Comparison of ENCODE assay signal across 8 cellular contexts in the genomic region with DNA sequence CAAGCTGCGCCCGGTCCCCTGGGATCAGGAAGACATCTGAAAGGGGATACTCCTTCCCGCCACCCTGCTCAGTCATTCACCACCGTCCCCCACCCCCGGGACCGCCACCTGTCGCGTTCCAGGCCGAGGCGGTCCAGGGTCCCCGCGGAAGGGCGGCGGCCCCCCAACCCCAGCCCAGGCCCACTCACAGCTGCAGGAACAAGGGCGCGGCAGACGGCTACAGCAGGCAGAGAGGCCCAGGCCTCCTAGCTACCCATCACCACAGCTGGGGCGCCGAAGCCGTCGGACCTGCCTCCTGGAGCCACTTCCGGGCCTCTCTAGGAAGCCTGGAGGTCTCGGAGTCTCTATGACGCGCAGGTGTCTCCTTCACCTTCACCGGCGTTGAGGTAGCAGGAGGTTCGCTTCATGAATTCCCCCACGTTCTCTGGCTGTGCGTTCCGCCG.
DNase-seq lines count a peak whose midpoint lies in the region; ATAC-seq lines count a peak whose summit lies in the region.

SDR42E1 (minus strand) TSS at position 272 of the 443 bp plus-strand sequence. CDS start 10,612 bp downstream, outside the sequence.

- H3K27me3 ChIP-seq in mucosa of rectum (ENCODE audit: control insufficient read depth in 2 of 2, insufficient read depth in 2 of 2, low read length in 2 of 2) (no peaks in the 10 kb centered on the region), stomach smooth muscle (ENCODE audit: control insufficient read depth in 1 of 2, insufficient read depth in 2 of 2, low read length in 2 of 2) (peaks cover 0 to 4% of the 10 kb centered on the region in 2 donors)

- H3K4me3 ChIP-seq in mucosa of rectum (ENCODE audit: low read length in 2 of 2): peak within 1 kb of the TSS; percentile 69 to 76
- H3K4me3 ChIP-seq in stomach smooth muscle (ENCODE audit: low read length in 2 of 2): peak within 1 kb of the TSS; percentile 79 to 89

- H3K9ac ChIP-seq in mucosa of rectum (ENCODE audit: low read depth in 1 of 2, low read length in 2 of 2) (peak within 1 kb of the TSS; percentile 25 to 27), stomach smooth muscle (ENCODE audit: low read length in 2 of 2) (peak within 1 kb of the TSS; percentile 51 to 56)

- H3K27ac ChIP-seq in mucosa of rectum (ENCODE audit: low read depth in 2 of 2, low read length in 2 of 2): no peak within 1 kb of the TSS
- no peak within 1 kb of the TSS for H3K27ac ChIP-seq in stomach smooth muscle (ENCODE audit: low read length)

- H3K36me3 ChIP-seq in mucosa of rectum (ENCODE audit: control insufficient read depth in 2 of 2, insufficient read depth in 2 of 2, low read length in 2 of 2) (peaks cover 0 to 5% of the 10 kb centered on the region in 2 donors), stomach smooth muscle (ENCODE audit: control insufficient read depth in 2 of 2, insufficient read depth in 2 of 2, low read length in 2 of 2) (no peaks in the 10 kb centered on the region)

- H3K9me3 ChIP-seq in mucosa of rectum (ENCODE audit: control insufficient read depth in 2 of 2, low read length in 2 of 2): peaks cover 0 to 8% of the 10 kb centered on the region in 2 donors
- H3K9me3 ChIP-seq in stomach smooth muscle (ENCODE audit: control insufficient read depth in 2 of 2, low read length in 2 of 2): peaks cover 0 to 8% of the 10 kb centered on the region in 2 donors

- no peaks in the 10 kb centered on the region for H3K4me1 ChIP-seq in mucosa of rectum (ENCODE audit: control insufficient read depth in 2 of 2, insufficient read depth in 2 of 2, low read length in 2 of 2)
- no peaks in the 10 kb centered on the region for H3K4me1 ChIP-seq in stomach smooth muscle (ENCODE audit: control insufficient read depth, insufficient read depth, low read length)

- ATAC-seq in GM19025 (IDR thresholded peaks at IDR 0.05; ENCODE audit: low read depth, unreplicated experiment) (peak; percentile 94), HG03280 (IDR thresholded peaks at IDR 0.05; ENCODE audit: unreplicated experiment) (peak; percentile 90)

- DNase-seq in SHP77 (lab: John Stamatoyannopoulos, UW): peak; percentile 32 to 74
- DNase-seq in amniotic epithelial cell (ENCODE audit: low read depth): peak; percentile 60
- DNase-seq in HCEC 1CT: no peak
- DNase-seq in dedifferentiated amniotic fluid mesenchymal stem cell (ENCODE audit: extremely low spot score): no peak

Comparison
In these comparisons a context has a peak if more than half of its experiments do, and no peak if none do; other contexts are left out.
1. DNase-seq: peak in SHP77 (2 of 2) and amniotic epithelial cell (single experiment); none in HCEC 1CT (single experiment) and dedifferentiated amniotic fluid mesenchymal stem cell (single experiment).